8 cellular contexts compared by ENCODE assay signal in the genomic region with DNA sequence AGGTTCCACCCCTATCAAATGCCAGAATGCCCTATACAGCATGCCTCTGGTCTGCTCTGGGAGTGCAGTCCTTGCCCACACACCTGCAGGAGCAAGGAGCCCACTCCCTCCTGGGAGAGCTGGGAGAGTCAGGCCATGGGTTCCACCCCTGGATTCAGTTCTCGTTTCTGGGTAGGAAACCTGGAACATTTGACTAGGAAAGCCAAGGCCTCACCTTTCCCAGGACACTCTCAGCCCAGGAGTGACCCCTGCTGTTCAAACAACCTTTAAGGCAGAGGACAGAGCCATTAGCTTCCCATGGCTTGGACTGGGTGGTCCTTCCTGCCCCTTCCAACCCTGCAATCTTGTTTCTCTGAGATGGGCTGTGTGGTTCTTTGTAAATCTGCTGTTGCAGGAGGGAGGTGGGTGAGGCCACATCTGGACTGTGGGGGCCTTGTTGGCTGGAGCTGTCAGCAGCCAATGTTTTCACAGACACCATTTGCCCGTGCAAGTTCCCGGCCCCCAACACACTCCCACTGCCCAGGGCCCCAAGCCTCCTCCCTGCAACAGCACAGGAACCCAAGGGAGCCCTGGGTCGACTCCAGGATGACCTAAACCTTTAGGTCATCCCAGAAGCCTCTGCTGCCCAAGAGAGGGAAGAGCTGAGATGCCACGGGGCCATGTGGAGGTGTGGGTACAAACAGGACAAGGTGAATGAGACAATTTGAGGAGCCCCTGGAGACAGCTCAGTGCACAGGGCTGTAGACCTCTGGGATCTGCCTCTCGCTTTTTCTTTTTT.
A peak's percentile ranks its signal among the peaks of the same experiment; 100 is the strongest.
DNase-seq lines count a peak whose midpoint lies in the region; ATAC-seq and TF ChIP-seq lines count a peak whose summit lies in the region.

No MANE protein-coding gene starts in this region.

- peak; percentile 7 for DNase-seq in NCI-H1105 treated with DMSO at 0.1 percent for 48 hours (lab: John Stamatoyannopoulos, UW)
- DNase-seq in NCI-H1105 (lab: John Stamatoyannopoulos, UW): no peak
- no peak for DNase-seq in chondrocyte (ENCODE audit: low spot score)
- DNase-seq in left lung: no peak
- DNase-seq in vagina (ENCODE audit: extremely low spot score in 2 of 2): peak; percentile 55 to 83
- DNase-seq in NCI-H2196 (lab: John Stamatoyannopoulos, UW; ENCODE audit: unreplicated experiment): no peak
- DNase-seq in NCI-H774 (lab: John Stamatoyannopoulos, UW): no peak

- ATAC-seq in left lung: peak; percentile 83
- ATAC-seq in HG02870 (IDR thresholded peaks at IDR 0.05; ENCODE audit: unreplicated experiment): no peak

- no peak overlapping the region for H3K27ac Mint-ChIP-seq in chondrocyte (ENCODE audit: unreplicated experiment)

- H3K9me3 Mint-ChIP-seq in chondrocyte (ENCODE audit: low read depth): peaks cover 11% of the 10 kb centered on the region

- TF ChIP-seq CTCF in chondrocyte (IDR thresholded peaks at IDR 0.05) (peak; percentile 73), left lung (IDR thresholded peaks at IDR 0.05) (no peak), vagina (IDR thresholded peaks at IDR 0.05) (peak in 1 of 3 experiments; percentile 30)

- H3K4me1 Mint-ChIP-seq in chondrocyte (ENCODE audit: low read depth): no peaks in the 10 kb centered on the region

- no peaks in the 10 kb centered on the region for H3K4me1 ChIP-seq in left lung
- H3K4me1 ChIP-seq in vagina: no peaks in the 10 kb centered on the region

- H3K9me3 ChIP-seq in left lung (no peaks in the 10 kb centered on the region), vagina (no peaks in the 10 kb centered on the region)

- H3K27me3 ChIP-seq in left lung (no peaks in the 10 kb centered on the region), vagina (no peaks in the 10 kb centered on the region)

- intact Hi-C loops in left lung (cut with DNase I): no loop called here
- intact Hi-C loops in vagina (cut with DNase I): loop anchor here (5.0 kb wide), 1 partner anchor 234 kb away; a partner anchor contains a TSS

- TF ChIP-seq POLR2A in vagina (IDR thresholded peaks at IDR 0.05): no peak

- H3K27me3 Mint-ChIP-seq in chondrocyte (ENCODE audit: low read depth): no peaks in the 10 kb centered on the region

- no peaks in the 10 kb centered on the region for H3K36me3 Mint-ChIP-seq in chondrocyte (ENCODE audit: low read depth)

- H3K36me3 ChIP-seq in left lung (no peaks in the 10 kb centered on the region), vagina (no peaks in the 10 kb centered on the region)

- H3K27ac ChIP-seq in left lung (no peak overlapping the region), vagina (no peak overlapping the region)

- no peak overlapping the region for H3K4me3 ChIP-seq in left lung
- no peak overlapping the region for H3K4me3 ChIP-seq in vagina

- no peak overlapping the region for H3K4me3 Mint-ChIP-seq in chondrocyte (ENCODE audit: unreplicated experiment)

Comparison
In these comparisons a context has a peak if more than half of its experiments do, and no peak if none do; other contexts are left out.
1. DNase-seq: peak in NCI-H1105 treated with DMSO at 0.1 percent for 48 hours (single experiment) and vagina (2 of 2); none in NCI-H1105 (single experiment), chondrocyte (single experiment), left lung (0 of 2), NCI-H2196 (single experiment) and NCI-H774 (single experiment).